In genomic region chrX:11535156-11535919, GRCh38 we compare ENCODE assay signal across 19 cellular contexts.
DNase-seq lines count a peak whose midpoint lies in the region; ATAC-seq, FAIRE-seq and TF ChIP-seq lines count a peak whose summit lies in the region.
"Had no signal": no experiment of that assay in that cellular context is flagged by ENCODE, and none has a peak within 500 bp of the region (broad histone marks: within the 10 kb centered on the region; RNA-seq: fewer than 3 reads in every experiment).

No MANE protein-coding gene starts in this region.

- CTCF ChIA-PET in PC-3 (lab: Charles Lee), result interaction anchor here (0.5 kb wide), 1 partner anchor 22 kb away, joined by 7 read pairs; no protein-coding TSS in a partner anchor

- no peak overlapping the region for H3K9ac ChIP-seq in PC-3 (ENCODE audit: low read length)
- H3K9ac ChIP-seq: BLaER1 treated with 17β-estradiol and CSF1 and Interleukin-3, amounts not matched to agents 10 nM and 100 nM; KMS-11 had no signal

- DNase-seq in EH (ENCODE audit: low read depth) (peak; percentile 43), GM12892 (ENCODE audit: insufficient read length) (no peak), PC-3 (peak; percentile 46), fibroblast of mammary gland (ENCODE audit: low read depth) (peak; percentile 33), NCI-H69 (lab: John Stamatoyannopoulos, UW) (no peak), activated gamma-delta T cell (lab: John Stamatoyannopoulos, UW) (no peak), NCI-H2196 (lab: John Stamatoyannopoulos, UW; ENCODE audit: unreplicated experiment) (no peak)
- no peak for DNase-seq in activated CD8-positive, alpha-beta memory T cell treated with anti-CD3 and anti-CD28 coated beads for 24 hours
- DNase-seq: 8988T; Calu3; CD8-positive, alpha-beta T cell; DMS79 treated with DMSO at 0.1 percent for 48 hours; GDM1; GOT3; H7 had no signal

- no peak overlapping the region for H3K4me2 ChIP-seq in PC-3 (ENCODE audit: low read length)
- H3K4me2 ChIP-seq: BLaER1 treated with 17β-estradiol and CSF1 and Interleukin-3, amounts not matched to agents 10 nM and 100 nM; KMS-11 had no signal

- H3K9me2 ChIP-seq in PC-3 (replicated peaks; ENCODE audit: low read length), result no peaks in the 10 kb centered on the region

- H3K4me3 ChIP-seq in PC-3 (ENCODE audit: low read length) (no peak overlapping the region), fibroblast of mammary gland (ENCODE audit: control insufficient read depth, low read depth, low read length) (no peak overlapping the region)
- H3K4me3 ChIP-seq: BLaER1 treated with 17β-estradiol and CSF1 and Interleukin-3, amounts not matched to agents 10 nM and 100 nM had no signal

- no peak overlapping the region for H2AFZ ChIP-seq in PC-3 (ENCODE audit: low read length)

- POLR2A ChIA-PET in PC-3 (lab: Charles Lee; ENCODE audit: unreplicated experiment), result interaction anchor here (0.7 kb wide), 1 partner anchor 243 kb away, joined by 4 read pairs; no protein-coding TSS in a partner anchor

- no TSS peak for BruUV-seq in PC-3 (replicated peaks; lab: Mats Ljungman, UMichigan)

- FAIRE-seq in GM12892 (lab: Jason Lieb, UNC), result peak; percentile 80
- FAIRE-seq: HepG2 had no signal

- no peaks in the 10 kb centered on the region for H3K27me3 ChIP-seq in PC-3 (ENCODE audit: low read length)

- TF ChIP-seq CTCF in PC-3 (conservative IDR thresholded peaks at IDR 0.05; ENCODE audit: low read depth, low read length) (no peak), fibroblast of mammary gland (conservative IDR thresholded peaks at IDR 0.05; ENCODE audit: control insufficient read depth, insufficient read depth, low read depth, low read length) (no peak)

- H3F3A ChIP-seq in PC-3 (ENCODE audit: low read length, unreplicated experiment), result no peaks in the 10 kb centered on the region

- H3K4me1 ChIP-seq in PC-3 (ENCODE audit: insufficient read depth, low read length), result peaks cover 12% of the 10 kb centered on the region

- H4K20me1 ChIP-seq in PC-3 (ENCODE audit: low read length), result no peaks in the 10 kb centered on the region

- H3K27ac ChIP-seq in PC-3 (ENCODE audit: low read length), result no peak overlapping the region
- H3K27ac ChIP-seq: BLaER1 treated with 17β-estradiol and CSF1 and Interleukin-3, amounts not matched to agents 10 nM and 100 nM; KMS-11 had no signal

- no peak for TF ChIP-seq POLR2A in GM12892 (IDR thresholded peaks at IDR 0.05; ENCODE audit: low read depth, low read length)

- intact Hi-C loops in PC-3 (cut with micrococcal nuclease), result loop anchor here (10.0 kb wide), 1 partner anchor 369 kb away; no protein-coding TSS in a partner anchor

- no peak for ATAC-seq in PC-3
- ATAC-seq: CD8-positive, alpha-beta T cell; HCT116; HepG2 had no signal

- H3K9me3 ChIP-seq in PC-3 (ENCODE audit: low read length), result no peaks in the 10 kb centered on the region

- H3K36me3 ChIP-seq in PC-3 (ENCODE audit: low read depth, low read length), result no peaks in the 10 kb centered on the region; the same call in 1 of the 2 replicates
- H3K36me3 ChIP-seq: BLaER1 treated with 17β-estradiol and CSF1 and Interleukin-3, amounts not matched to agents 10 nM and 100 nM had no signal

- no peaks in the 10 kb centered on the region for H3K79me2 ChIP-seq in PC-3 (ENCODE audit: low read length)

Comparison
In these comparisons a context has a peak if more than half of its experiments do, and no peak if none do; other contexts are left out.
1. DNase-seq: peak in EH (single experiment), PC-3 (single experiment) and fibroblast of mammary gland (single experiment); none in GM12892 (single experiment), NCI-H69 (single experiment), activated CD8-positive, alpha-beta memory T cell treated with anti-CD3 and anti-CD28 coated beads for 24 hours (single experiment), activated gamma-delta T cell (single experiment) and NCI-H2196 (single experiment).